8 cellular contexts compared by ENCODE assay signal in genomic region chr2:191617589-191617988, GRCh38.
A peak's percentile ranks its signal among the peaks of the same experiment; 100 is the strongest.
DNase-seq lines count a peak whose midpoint lies in the region; ATAC-seq and TF ChIP-seq lines count a peak whose summit lies in the region.

No MANE protein-coding gene starts in this region.

- DNase-seq in GM10266 (ENCODE audit: extremely low spot score) (peak; percentile 36), KBM-7 (peak; percentile 71), body of pancreas (no peak), HAP-1 (ENCODE audit: low spot score in 2 of 2) (no peak), NCI-H2029 (lab: John Stamatoyannopoulos, UW) (no peak)
- peak; percentile 35 for DNase-seq in activated naive CD4-positive, alpha-beta T cell treated with Interleukin-2 at 50 U/mL for 16 hours
- DNase-seq in stimulated activated CD8-positive, alpha-beta memory T cell treated with anti-CD3 and anti-CD28 coated beads, Interleukin-7, amount 100 ng/mL, for 4 hours (ENCODE audit: low read depth in 2 of 2): peak; percentile 23 to 48

- 64 to 65% methylated on average over 4 of the region's 4 CpGs for WGBS in body of pancreas, 2 donors

- no peak overlapping the region for H3K27ac ChIP-seq in body of pancreas

- H3K4me1 ChIP-seq in body of pancreas: no peaks in the 10 kb centered on the region
- no peaks in the 10 kb centered on the region for H3K4me1 ChIP-seq in HAP-1

- no peak overlapping the region for H3K4me3 ChIP-seq in body of pancreas
- no peak overlapping the region for H3K4me3 ChIP-seq in HAP-1

- H3K9me3 ChIP-seq in body of pancreas (no peaks in the 10 kb centered on the region), HAP-1 (no peaks in the 10 kb centered on the region)

- TF ChIP-seq CTCF in GM10266 (IDR thresholded peaks at IDR 0.05; ENCODE audit: control insufficient read depth, insufficient read depth, low read depth, missing control alignments): no peak
- TF ChIP-seq CTCF in body of pancreas (IDR thresholded peaks at IDR 0.05): no peak

- in situ Hi-C loops in KBM-7 (cut with MboI; ENCODE audit: low pct_unique_long_range_greater_than_20kb, low sequenced_read_pairs) (no loop called here), HAP-1 (cut with MboI; ENCODE audit: low sequenced_read_pairs) (no loop called here)

- H3K27me3 ChIP-seq in body of pancreas (no peaks in the 10 kb centered on the region), HAP-1 (ENCODE audit: low read depth) (no peaks in the 10 kb centered on the region)

- intact Hi-C loops in body of pancreas (cut with DNase I): no loop called here

- no peaks in the 10 kb centered on the region for H3K36me3 ChIP-seq in body of pancreas (replicated peaks in 1 of 2; ENCODE audit: insufficient read depth in 1 of 2, low read depth in 2 of 2)
- no peaks in the 10 kb centered on the region for H3K36me3 ChIP-seq in HAP-1 (replicated peaks)

- ATAC-seq in GM21529 (IDR thresholded peaks at IDR 0.05; ENCODE audit: unreplicated experiment) (peak; percentile 90), body of pancreas (no peak)

- TF ChIP-seq POLR2A in body of pancreas (IDR thresholded peaks at IDR 0.05): no peak

Comparison
In these comparisons a context has a peak if more than half of its experiments do, and no peak if none do; other contexts are left out.
1. DNase-seq: peak in GM10266 (single experiment), KBM-7 (single experiment), activated naive CD4-positive, alpha-beta T cell treated with Interleukin-2 at 50 U/mL for 16 hours (single experiment) and stimulated activated CD8-positive, alpha-beta memory T cell treated with anti-CD3 and anti-CD28 coated beads, Interleukin-7, amount 100 ng/mL, for 4 hours (2 of 2); none in body of pancreas (0 of 4), HAP-1 (0 of 2) and NCI-H2029 (single experiment).